Comparison of ENCODE assay signal across 1 cellular context in genomic region chr10:64379898-64380297, GRCh38.
TF ChIP-seq lines count a peak whose summit lies in the region.

No MANE protein-coding gene starts in this region.

TF ChIP-seq in HCT116, 20 proteins besides CTCF, POLR2A, EP300 and RAD21 (continued from another document):
- TF ChIP-seq, protein P1, sequence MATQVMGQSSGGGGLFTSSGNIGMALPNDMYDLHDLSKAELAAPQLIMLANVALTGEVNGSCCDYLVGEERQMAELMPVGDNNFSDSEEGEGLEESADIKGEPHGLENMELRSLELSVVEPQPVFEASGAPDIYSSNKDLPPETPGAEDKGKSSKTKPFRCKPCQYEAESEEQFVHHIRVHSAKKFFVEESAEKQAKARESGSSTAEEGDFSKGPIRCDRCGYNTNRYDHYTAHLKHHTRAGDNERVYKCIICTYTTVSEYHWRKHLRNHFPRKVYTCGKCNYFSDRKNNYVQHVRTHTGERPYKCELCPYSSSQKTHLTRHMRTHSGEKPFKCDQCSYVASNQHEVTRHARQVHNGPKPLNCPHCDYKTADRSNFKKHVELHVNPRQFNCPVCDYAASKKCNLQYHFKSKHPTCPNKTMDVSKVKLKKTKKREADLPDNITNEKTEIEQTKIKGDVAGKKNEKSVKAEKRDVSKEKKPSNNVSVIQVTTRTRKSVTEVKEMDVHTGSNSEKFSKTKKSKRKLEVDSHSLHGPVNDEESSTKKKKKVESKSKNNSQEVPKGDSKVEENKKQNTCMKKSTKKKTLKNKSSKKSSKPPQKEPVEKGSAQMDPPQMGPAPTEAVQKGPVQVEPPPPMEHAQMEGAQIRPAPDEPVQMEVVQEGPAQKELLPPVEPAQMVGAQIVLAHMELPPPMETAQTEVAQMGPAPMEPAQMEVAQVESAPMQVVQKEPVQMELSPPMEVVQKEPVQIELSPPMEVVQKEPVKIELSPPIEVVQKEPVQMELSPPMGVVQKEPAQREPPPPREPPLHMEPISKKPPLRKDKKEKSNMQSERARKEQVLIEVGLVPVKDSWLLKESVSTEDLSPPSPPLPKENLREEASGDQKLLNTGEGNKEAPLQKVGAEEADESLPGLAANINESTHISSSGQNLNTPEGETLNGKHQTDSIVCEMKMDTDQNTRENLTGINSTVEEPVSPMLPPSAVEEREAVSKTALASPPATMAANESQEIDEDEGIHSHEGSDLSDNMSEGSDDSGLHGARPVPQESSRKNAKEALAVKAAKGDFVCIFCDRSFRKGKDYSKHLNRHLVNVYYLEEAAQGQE (IDR thresholded peaks at IDR 0.05; ENCODE audit: low read depth): no peak
- TF ChIP-seq CBX3 (IDR thresholded peaks at IDR 0.05; ENCODE audit: low read depth): no peak
